10 cellular contexts compared by ENCODE assay signal in the genomic region with DNA sequence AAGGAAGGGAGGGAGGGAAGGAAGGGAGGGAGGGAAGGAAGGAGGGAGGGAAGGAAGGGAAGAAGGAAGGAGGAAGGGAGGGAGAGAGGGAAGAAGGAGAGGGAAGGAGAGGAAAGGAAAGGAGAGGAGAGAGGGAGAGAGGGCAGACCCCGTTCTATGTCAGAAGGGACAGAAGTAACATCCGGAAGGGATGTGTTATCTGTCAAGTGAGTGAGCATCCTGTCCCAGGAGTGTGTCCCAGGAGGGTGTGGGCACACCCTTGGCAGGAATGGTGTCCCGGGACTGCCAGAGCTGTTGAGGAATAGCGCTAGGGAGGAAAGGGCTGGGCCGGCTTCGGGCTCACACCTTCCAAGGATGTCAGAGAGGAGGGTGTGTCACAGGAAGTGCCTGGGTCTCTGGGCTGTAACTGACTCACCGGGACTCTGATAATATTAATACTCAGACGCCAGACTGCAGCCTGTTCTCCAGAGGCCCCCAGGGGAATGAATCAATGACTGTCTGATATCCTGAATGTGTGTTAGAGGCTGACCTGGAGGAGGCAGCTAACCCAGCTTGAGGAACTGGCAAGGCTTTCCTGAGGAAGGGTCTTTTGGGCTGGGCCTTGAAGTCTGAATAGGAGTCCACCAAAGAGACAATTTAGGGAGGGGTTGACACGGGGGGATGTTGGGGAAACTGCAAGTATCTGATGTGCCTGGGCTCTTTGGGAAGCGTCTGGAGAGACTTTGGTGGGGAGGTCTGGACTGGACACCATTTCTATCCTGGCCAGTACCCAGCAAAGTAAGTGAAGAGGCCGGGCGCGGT. TPM values are rescaled to one million over a fixed set of nuclear protein-coding genes. Genes with fewer than 3 reads are reported as not detected.
DNase-seq lines count a peak whose midpoint lies in the region; ATAC-seq and TF ChIP-seq lines count a peak whose summit lies in the region.
"Had no signal": no experiment of that assay in that cellular context is flagged by ENCODE, and none has a peak within 500 bp of the region (broad histone marks: within the 10 kb centered on the region; RNA-seq: fewer than 3 reads in every experiment).

No MANE protein-coding gene starts in this region.

- DNase-seq in Calu3 (peak; percentile 94), MG63 (peak; percentile 89), cardiac fibroblast (ENCODE audit: low read depth in 2 of 2) (peak; percentile 56 to 94), myocyte (ENCODE audit: low read depth) (peak; percentile 32), NCI-H2196 (lab: John Stamatoyannopoulos, UW; ENCODE audit: unreplicated experiment) (no peak), glutamatergic neuron (no peak)
- no peak for DNase-seq in stimulated activated CD4-positive, alpha-beta T cell treated with anti-CD3 and anti-CD28 coated beads, Interleukin-4, amount 100 ng/mL, for 24 hours
- DNase-seq: activated CD4-positive, alpha-beta T cell treated with anti-CD3 and anti-CD28 coated beads, Interleukin-2, amount 50 U/mL, for 4 hours; hypothalamus had no signal

- H3K4me1 Mint-ChIP-seq in Calu3 (ENCODE audit: low read depth, unreplicated experiment) = peaks cover 39% of the 10 kb centered on the region
- H3K4me1 Mint-ChIP-seq in glutamatergic neuron (ENCODE audit: low read depth, unreplicated experiment) = no peaks in the 10 kb centered on the region

- BruUV-seq in Calu3 (replicated peaks; lab: Mats Ljungman, UMichigan) = no TSS peak

- H3K4me3 Mint-ChIP-seq in Calu3 (ENCODE audit: low read depth, unreplicated experiment) (peak overlapping the region; percentile 64), glutamatergic neuron (ENCODE audit: unreplicated experiment) (no peak overlapping the region)

- no peaks in the 10 kb centered on the region for H3K27me3 Mint-ChIP-seq in Calu3 (ENCODE audit: unreplicated experiment)
- H3K27me3 Mint-ChIP-seq in glutamatergic neuron (ENCODE audit: unreplicated experiment) = peaks cover 11% of the 10 kb centered on the region

- no peak for ATAC-seq in GM18517 (IDR thresholded peaks at IDR 0.05; ENCODE audit: unreplicated experiment)

- H3K4me3 ChIP-seq in MG63 = no peak overlapping the region
- H3K4me3 ChIP-seq in cardiac fibroblast (replicated peaks in 1 of 2; ENCODE audit: low read depth in 2 of 2, low read length in 2 of 2) = no peak overlapping the region

- H3K9me3 Mint-ChIP-seq in Calu3 (ENCODE audit: low read depth, unreplicated experiment) = no peaks in the 10 kb centered on the region
- H3K9me3 Mint-ChIP-seq in glutamatergic neuron (ENCODE audit: unreplicated experiment) = no peaks in the 10 kb centered on the region

- CTCF ChIA-PET in Calu3 (lab: Charles Lee) = interaction anchor here (0.5 to 2.7 kb wide), 4 partner anchors 9 to 295 kb away, joined by 3 to 17 read pairs (median 5); no protein-coding TSS in a partner anchor

- peak overlapping the region; percentile 98 for H3K27ac Mint-ChIP-seq in Calu3 (ENCODE audit: unreplicated experiment)
- no peak overlapping the region for H3K27ac Mint-ChIP-seq in glutamatergic neuron (ENCODE audit: unreplicated experiment)

- H3K27me3 ChIP-seq in MG63 = no peaks in the 10 kb centered on the region

- intact Hi-C loops in Calu3 (cut with micrococcal nuclease; ENCODE audit: unreplicated experiment) = no loop called here

- H3K36me3 ChIP-seq in MG63 = no peaks in the 10 kb centered on the region

- H3K36me3 Mint-ChIP-seq in Calu3 (ENCODE audit: insufficient read depth, unreplicated experiment) = peaks cover 34% of the 10 kb centered on the region
- no peaks in the 10 kb centered on the region for H3K36me3 Mint-ChIP-seq in glutamatergic neuron (ENCODE audit: unreplicated experiment)

- TF ChIP-seq CTCF in Calu3 (IDR thresholded peaks at IDR 0.05; ENCODE audit: unreplicated experiment) (no peak), cardiac fibroblast (IDR thresholded peaks at IDR 0.05; ENCODE audit: low read depth, low read length) (no peak), glutamatergic neuron (IDR thresholded peaks at IDR 0.05; ENCODE audit: partially characterized antibody, unreplicated experiment) (no peak)

- H3K9me3 ChIP-seq in MG63 = no peaks in the 10 kb centered on the region

RNA-seq across cellular contexts. Expression of a gene that starts 18.9 kb away (rescaled TPM):
- 5,869 and 6,282 TPM in 2 replicates for total RNA-seq in Calu3 (2022)
- total RNA-seq in MG63 (2014; rRNA removed; shearing (Covaris generic); ENCODE audit: low replicate concordance) = 1,106 and 1,129 TPM in 2 replicates
- 1,562 and 1,714 TPM in 2 replicates for total RNA-seq in myocyte
- polyA plus RNA-seq in myocyte (2012) = 5,457 TPM
- 6,176 TPM for total RNA-seq in glutamatergic neuron (ENCODE audit: unreplicated experiment)

RNA-seq across cellular contexts. Expression of a gene that starts 35.7 kb away (rescaled TPM):
- total RNA-seq in Calu3 (2022) (40.0 and 45.8 TPM in 2 replicates), myocyte (6.6 and 7.6 TPM in 2 replicates), glutamatergic neuron (ENCODE audit: unreplicated experiment) (13.7 TPM)
- total RNA-seq in MG63 (2014; rRNA removed; shearing (Covaris generic); ENCODE audit: low replicate concordance) = 0.79 and 2.7 TPM in 2 replicates
- 10.5 TPM for polyA plus RNA-seq in myocyte (2012)

RNA-seq across cellular contexts. Expression of a gene that starts 43.3 kb away (rescaled TPM):
- total RNA-seq in Calu3 (2022) (3.9 and 7.6 TPM in 2 replicates), myocyte (159 and 214 TPM in 2 replicates), glutamatergic neuron (ENCODE audit: unreplicated experiment) (749 TPM)
- total RNA-seq in MG63 (2014; rRNA removed; shearing (Covaris generic); ENCODE audit: low replicate concordance) = 88.9 and 159 TPM in 2 replicates
- polyA plus RNA-seq in myocyte (2012) = 259 TPM

Comparison
In these comparisons a context has a peak if more than half of its experiments do, and no peak if none do; other contexts are left out.
1. DNase-seq: peak in Calu3 (single experiment), MG63 (single experiment), cardiac fibroblast (2 of 2) and myocyte (single experiment); none in NCI-H2196 (single experiment), stimulated activated CD4-positive, alpha-beta T cell treated with anti-CD3 and anti-CD28 coated beads, Interleukin-4, amount 100 ng/mL, for 24 hours (single experiment) and glutamatergic neuron (single experiment).
2. RNA of a gene that starts 43.3 kb away (total RNA-seq): 749 TPM in glutamatergic neuron (single experiment), 88.9 to 159 TPM in MG63 and 159 to 214 TPM in myocyte; 3.9 to 7.6 TPM in Calu3; every median in the first group is over 10 times any median in the second.